In the genomic region with DNA sequence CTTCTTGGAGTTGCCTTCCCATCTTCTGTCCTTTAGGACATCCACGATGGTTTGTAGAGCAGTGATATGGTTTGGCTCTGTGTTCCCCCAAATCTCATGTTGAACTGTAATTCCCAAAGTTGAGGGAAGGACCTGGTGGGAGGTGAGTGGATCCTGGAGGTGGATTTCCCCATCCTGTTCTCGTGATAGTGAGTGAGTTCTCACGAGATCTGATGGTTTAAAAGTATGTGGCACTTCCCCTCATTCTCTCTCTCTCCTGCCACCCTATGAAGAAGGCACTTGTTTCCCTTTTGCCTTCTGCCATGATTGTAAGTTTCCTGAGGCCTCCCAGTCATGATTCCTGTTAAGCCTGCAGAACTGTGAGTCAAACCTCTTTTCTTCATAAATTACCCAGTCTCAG, we compare ENCODE assay signal across 11 cellular contexts.
"Had no signal": no experiment of that assay in that cellular context is flagged by ENCODE, and none has a peak within 500 bp of the region (broad histone marks: within the 10 kb centered on the region; RNA-seq: fewer than 3 reads in every experiment).

No MANE protein-coding gene starts in this region.

- DNase-seq: GM23248, GOT3, H7, H9, HCEC 1CT, HFFc6 had no signal

- H3K27ac ChIP-seq: GM23248 had no signal

- H3K4me1 ChIP-seq: HAP-1 had no signal

- FAIRE-seq: H1, H54 had no signal

- H3K4me2 ChIP-seq: GM23338 had no signal

- H3K9ac ChIP-seq: GM23248 had no signal

- ATAC-seq: GM23338, HCT116 had no signal

- H3K36me3 ChIP-seq: HAP-1 had no signal

- H3K9me3 ChIP-seq: HAP-1 had no signal

- H2AFZ ChIP-seq: GM23248, GM23338 had no signal

- H3K4me3 ChIP-seq: GM23248, GM23338, HAP-1 had no signal
